ENCODE assay signal across 1 cellular context in the genomic region with DNA sequence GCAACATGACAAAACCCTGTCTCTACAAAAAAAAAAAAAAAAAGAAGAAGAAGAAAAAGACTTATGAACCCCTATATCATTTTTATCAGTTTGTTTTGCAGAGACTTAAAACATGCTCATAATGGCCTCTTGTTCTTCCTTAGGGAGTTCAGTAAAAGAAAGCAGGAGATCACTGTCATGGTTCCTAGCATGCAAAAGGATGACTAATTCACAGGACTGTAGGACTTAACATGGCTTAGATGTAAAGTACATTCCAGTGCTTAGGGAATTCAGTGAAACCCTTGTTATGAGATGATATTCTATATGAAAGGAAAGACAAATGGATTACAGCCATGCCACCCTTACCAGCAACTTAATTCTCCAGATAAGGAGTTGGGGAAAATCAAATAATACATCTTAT.
TF ChIP-seq lines count a peak whose summit lies in the region.

No MANE protein-coding gene starts in this region.

TF ChIP-seq in GM12878, 131 proteins besides CTCF, POLR2A, EP300 and RAD21:
- TF ChIP-seq RB1 (IDR thresholded peaks at IDR 0.05; ENCODE audit: borderline replicate concordance): no peak
- TF ChIP-seq, protein P1, sequence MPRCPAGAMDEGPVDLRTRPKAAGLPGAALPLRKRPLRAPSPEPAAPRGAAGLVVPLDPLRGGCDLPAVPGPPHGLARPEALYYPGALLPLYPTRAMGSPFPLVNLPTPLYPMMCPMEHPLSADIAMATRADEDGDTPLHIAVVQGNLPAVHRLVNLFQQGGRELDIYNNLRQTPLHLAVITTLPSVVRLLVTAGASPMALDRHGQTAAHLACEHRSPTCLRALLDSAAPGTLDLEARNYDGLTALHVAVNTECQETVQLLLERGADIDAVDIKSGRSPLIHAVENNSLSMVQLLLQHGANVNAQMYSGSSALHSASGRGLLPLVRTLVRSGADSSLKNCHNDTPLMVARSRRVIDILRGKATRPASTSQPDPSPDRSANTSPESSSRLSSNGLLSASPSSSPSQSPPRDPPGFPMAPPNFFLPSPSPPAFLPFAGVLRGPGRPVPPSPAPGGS (IDR thresholded peaks at IDR 0.05; ENCODE audit: borderline replicate concordance, insufficient read depth, low read depth, low read length, poor library complexity, severe bottlenecking): no peak
- TF ChIP-seq FOXM1 (IDR thresholded peaks at IDR 0.05; ENCODE audit: low read depth, low read length): no peak
- TF ChIP-seq NFXL1 (IDR thresholded peaks at IDR 0.05; ENCODE audit: borderline replicate concordance): no peak
- TF ChIP-seq RCOR1 (conservative IDR thresholded peaks at IDR 0.05; ENCODE audit: low read depth, low read length): no peak
- TF ChIP-seq RELA (IDR thresholded peaks at IDR 0.05; ENCODE audit: borderline replicate concordance, partially characterized antibody): no peak
- no peak for TF ChIP-seq HCFC1 (IDR thresholded peaks at IDR 0.05; ENCODE audit: low read length)
- TF ChIP-seq, protein P2, sequence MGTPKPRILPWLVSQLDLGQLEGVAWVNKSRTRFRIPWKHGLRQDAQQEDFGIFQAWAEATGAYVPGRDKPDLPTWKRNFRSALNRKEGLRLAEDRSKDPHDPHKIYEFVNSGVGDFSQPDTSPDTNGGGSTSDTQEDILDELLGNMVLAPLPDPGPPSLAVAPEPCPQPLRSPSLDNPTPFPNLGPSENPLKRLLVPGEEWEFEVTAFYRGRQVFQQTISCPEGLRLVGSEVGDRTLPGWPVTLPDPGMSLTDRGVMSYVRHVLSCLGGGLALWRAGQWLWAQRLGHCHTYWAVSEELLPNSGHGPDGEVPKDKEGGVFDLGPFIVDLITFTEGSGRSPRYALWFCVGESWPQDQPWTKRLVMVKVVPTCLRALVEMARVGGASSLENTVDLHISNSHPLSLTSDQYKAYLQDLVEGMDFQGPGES (IDR thresholded peaks at IDR 0.05): no peak
- TF ChIP-seq EZH2 (IDR thresholded peaks at IDR 0.05; ENCODE audit: borderline replicate concordance, control insufficient read depth, low read depth, low read length): no peak
TF ChIP-seq in GM12878: peak in this region for 0.
